ENCODE assay signal across 9 cellular contexts in the genomic region with DNA sequence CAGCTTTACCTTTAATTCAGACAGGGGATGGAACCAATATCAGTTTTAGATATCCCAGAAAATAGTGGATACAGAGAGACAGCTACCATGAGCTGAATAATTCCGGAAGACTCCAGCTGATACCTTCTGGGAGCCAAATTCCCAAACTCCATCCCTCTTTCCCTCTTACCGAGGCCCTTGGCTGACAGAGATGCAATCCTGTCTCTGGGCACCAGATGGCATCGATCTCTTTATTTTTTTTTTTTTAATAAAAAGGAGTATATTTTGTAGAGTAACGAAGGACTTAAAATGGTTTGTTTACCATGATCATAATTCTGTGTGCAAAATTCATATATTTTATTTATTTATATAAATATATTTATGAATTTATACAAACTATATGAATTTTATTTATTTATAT. TPM values are rescaled to one million over a fixed set of nuclear protein-coding genes. Genes with fewer than 3 reads are reported as not detected.
DNase-seq lines count a peak whose midpoint lies in the region; ATAC-seq, FAIRE-seq and TF ChIP-seq lines count a peak whose summit lies in the region.
"Had no signal": no experiment of that assay in that cellular context is flagged by ENCODE, and none has a peak within 500 bp of the region (broad histone marks: within the 10 kb centered on the region; RNA-seq: fewer than 3 reads in every experiment).

No MANE protein-coding gene starts in this region.

- intact Hi-C loops in lower lobe of right lung (cut with DNase I), result no loop called here
- intact Hi-C loops in uterus (cut with DNase I; ENCODE audit: low total_unique reads), result no loop called here

- FAIRE-seq in RCC 7860 (lab: Jason Lieb, UNC), result no peak

- H3K4me1 ChIP-seq in lower lobe of right lung (no peaks in the 10 kb centered on the region), uterus (no peaks in the 10 kb centered on the region)

- no peak for TF ChIP-seq POLR2A in uterus (IDR thresholded peaks at IDR 0.05)

- ATAC-seq in lower lobe of right lung, result no peak
- no peak for ATAC-seq in GM19397 (IDR thresholded peaks at IDR 0.05; ENCODE audit: unreplicated experiment)

- no peak overlapping the region for H3K27ac ChIP-seq in brain microvascular endothelial cell
- H3K27ac ChIP-seq in lower lobe of right lung, result no peak overlapping the region
- H3K27ac ChIP-seq in uterus, result no peak overlapping the region

- H3K27me3 ChIP-seq in brain microvascular endothelial cell (replicated peaks) (no peaks in the 10 kb centered on the region), lower lobe of right lung (ENCODE audit: low read depth) (no peaks in the 10 kb centered on the region), uterus (peaks cover 0 to 3% of the 10 kb centered on the region in 2 donors)

- peak; percentile 4 for DNase-seq in DMS 273 treated with DMSO at 0.1 percent for 48 hours (lab: John Stamatoyannopoulos, UW)
- peak; percentile 26 for DNase-seq in KBM-7
- no peak for DNase-seq in brain microvascular endothelial cell
- no peak for DNase-seq in lower lobe of right lung
- DNase-seq in uterus, result no peak
- DNase-seq in activated CD4-positive, alpha-beta T cell treated with anti-CD3 and anti-CD28 coated beads for 48 hours, result no peak
- no peak for DNase-seq in RCC 7860 (ENCODE audit: low spot score)
- DNase-seq: kidney had no signal

- H3K9me3 ChIP-seq in lower lobe of right lung (no peaks in the 10 kb centered on the region), uterus (no peaks in the 10 kb centered on the region)

- H3K4me3 ChIP-seq in brain microvascular endothelial cell (ENCODE audit: low read depth, low read length) (no peak overlapping the region), lower lobe of right lung (no peak overlapping the region), uterus (no peak overlapping the region)

- no peaks in the 10 kb centered on the region for H3K36me3 ChIP-seq in brain microvascular endothelial cell (replicated peaks)
- no peaks in the 10 kb centered on the region for H3K36me3 ChIP-seq in lower lobe of right lung
- no peaks in the 10 kb centered on the region for H3K36me3 ChIP-seq in uterus

- TF ChIP-seq CTCF in brain microvascular endothelial cell (IDR thresholded peaks at IDR 0.05; ENCODE audit: low read depth, low read length, missing control alignments) (peak; percentile 74), lower lobe of right lung (IDR thresholded peaks at IDR 0.05) (peak; percentile 18), uterus (IDR thresholded peaks at IDR 0.05) (no peak)

- in situ Hi-C loops in KBM-7 (cut with MboI; ENCODE audit: low pct_unique_long_range_greater_than_20kb, low sequenced_read_pairs) (no loop called here), brain microvascular endothelial cell (cut with HindIII; ENCODE audit: low pct_ligation_motif_present, low sequenced_read_pairs) (no loop called here)

RNA-seq across cellular contexts. Expression of a gene that starts 31.0 kb away (rescaled TPM):
- total RNA-seq in lower lobe of right lung (0.53 TPM), uterus (1 to 10 TPM in 3 of 4 donors, under 1 TPM in 1; 0.88 to 8.7 (median 3.9) TPM)

Comparison
In these comparisons a context has a peak if more than half of its experiments do, and no peak if none do; other contexts are left out.
1. DNase-seq: peak in DMS 273 treated with DMSO at 0.1 percent for 48 hours (single experiment) and KBM-7 (single experiment); none in brain microvascular endothelial cell (single experiment), lower lobe of right lung (single experiment), uterus (0 of 2), activated CD4-positive, alpha-beta T cell treated with anti-CD3 and anti-CD28 coated beads for 48 hours (single experiment) and RCC 7860 (single experiment).
2. CTCF ChIP-seq: peak in brain microvascular endothelial cell (single experiment) and lower lobe of right lung (single experiment); none in uterus (0 of 4).